Comparison of ENCODE assay signal across 26 cellular contexts in the genomic region with DNA sequence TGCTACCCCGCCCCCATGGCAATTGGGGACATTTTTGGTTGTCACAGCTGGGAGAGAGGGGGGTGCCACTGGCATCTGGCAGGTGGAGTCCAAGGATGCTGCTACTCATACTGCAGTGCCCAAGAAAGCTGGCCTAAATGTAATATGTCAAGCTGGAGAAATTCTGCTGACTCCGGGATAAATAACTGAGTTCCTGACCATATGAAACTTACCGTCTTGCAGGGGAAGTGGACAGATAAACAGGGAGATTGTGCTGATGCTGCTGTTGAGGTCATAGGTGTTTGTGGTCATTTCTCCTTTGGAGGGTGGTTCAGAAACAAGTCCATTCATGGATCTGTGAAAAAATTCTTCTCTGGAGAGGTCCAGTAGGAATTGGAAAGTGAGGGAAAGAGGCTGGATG.
"Had no signal": no experiment of that assay in that cellular context is flagged by ENCODE, and none has a peak within 500 bp of the region (broad histone marks: within the 10 kb centered on the region; RNA-seq: fewer than 3 reads in every experiment).

No MANE protein-coding gene starts in this region.

- ATAC-seq: effector memory CD8-positive, alpha-beta T cell; esophagus mucosa; gastrocnemius medialis; heart right ventricle; left cardiac atrium; left lung; left ventricle myocardium superior; lower lobe of right lung; mucosa of descending colon had no signal

- H3K27me3 Mint-ChIP-seq: dendritic cell treated with granulocyte-macrophage colony-stimulating factor and Interleukin-4, amounts not matched to agents 40 ng/mL and 50 ng/mL, for 4 days; naive B cell had no signal

- H3K27ac ChIP-seq: epithelial cell of prostate, esophagus squamous epithelium, gastrocnemius medialis, heart right ventricle, left lung, lower lobe of right lung had no signal

- H3K27ac Mint-ChIP-seq: dendritic cell treated with granulocyte-macrophage colony-stimulating factor and Interleukin-4, amounts not matched to agents 40 ng/mL and 50 ng/mL, for 4 days; effector memory CD8-positive, alpha-beta T cell; endodermal cell; mesothelial cell of epicardium; naive B cell had no signal

- H3K9me3 ChIP-seq: esophagus squamous epithelium, gastrocnemius medialis, heart right ventricle, left lung, lower lobe of right lung, mucosa of descending colon had no signal

- DNase-seq: cortex of kidney; effector CD8-positive, alpha-beta T cell; effector memory CD8-positive, alpha-beta T cell; endodermal cell; erythroblast; esophagus squamous epithelium; foreskin melanocyte; gastrocnemius medialis; glutamatergic neuron; head of caudate nucleus; heart right ventricle; hippocampal formation; left cardiac atrium; left lung; left ventricle myocardium superior; lower lobe of right lung; mesenchymal stem cell; mucosa of descending colon; naive B cell had no signal

- H3K4me3 ChIP-seq: esophagus squamous epithelium, gastrocnemius medialis, heart right ventricle, left lung, lower lobe of right lung, mucosa of descending colon had no signal

- H3K36me3 ChIP-seq: esophagus squamous epithelium, gastrocnemius medialis, heart right ventricle, left lung, lower lobe of right lung had no signal

- FAIRE-seq: endometrium, islet of Langerhans, keratinocyte had no signal

- H3K4me1 ChIP-seq: gastrocnemius medialis, heart right ventricle, left lung, lower lobe of right lung had no signal

- H3K4me3 Mint-ChIP-seq: dendritic cell treated with granulocyte-macrophage colony-stimulating factor and Interleukin-4, amounts not matched to agents 40 ng/mL and 50 ng/mL, for 4 days; effector memory CD8-positive, alpha-beta T cell; endodermal cell; mesothelial cell of epicardium; naive B cell had no signal

- H3K27me3 ChIP-seq: esophagus squamous epithelium, gastrocnemius medialis, left lung had no signal

- H3K36me3 Mint-ChIP-seq: mesothelial cell of epicardium, naive B cell had no signal

- H3K4me1 Mint-ChIP-seq: naive B cell had no signal

- H3K9me3 Mint-ChIP-seq: effector memory CD8-positive, alpha-beta T cell; endodermal cell; mesothelial cell of epicardium; naive B cell had no signal
